ENCODE assay signal across 1 cellular context in genomic region chr16:89917773-89918452, GRCh38.
TF ChIP-seq lines count a peak whose summit lies in the region.

No MANE protein-coding gene starts in this region.

TF ChIP-seq in HEK293, 187 proteins besides CTCF, POLR2A, EP300 and RAD21 (continued from another document):
- TF ChIP-seq ZNF2 (tag by site-specific recombination; IDR thresholded peaks at IDR 0.05) = peak; percentile 69; the same call in 1 of the 2 replicates
- no peak for TF ChIP-seq ZNF114 (tag by site-specific recombination; IDR thresholded peaks at IDR 0.05)
- TF ChIP-seq ZBTB7A (tag by site-specific recombination; IDR thresholded peaks at IDR 0.05; ENCODE audit: low read depth) = peak; percentile 81; the same call in 1 of the 2 replicates
- TF ChIP-seq ZNF514 (tag by site-specific recombination; IDR thresholded peaks at IDR 0.05) = no peak
- TF ChIP-seq FEZF1 (tag by site-specific recombination; IDR thresholded peaks at IDR 0.05) = peak; percentile 78
- TF ChIP-seq ZNF561 (tag by site-specific recombination; IDR thresholded peaks at IDR 0.05; ENCODE audit: borderline replicate concordance) = peak; percentile 90; the same call in 1 of the 2 replicates
- peak; percentile 95 for TF ChIP-seq KLF17 (tag by site-specific recombination; IDR thresholded peaks at IDR 0.05)
- peak; percentile 60; the same call in 1 of the 2 replicates for TF ChIP-seq ZNF394 (tag by site-specific recombination; IDR thresholded peaks at IDR 0.05; ENCODE audit: borderline replicate concordance)
- TF ChIP-seq ZNF549 (tag by site-specific recombination; IDR thresholded peaks at IDR 0.05) = no peak
- peak; percentile 55 for TF ChIP-seq SP3 (tag by site-specific recombination; IDR thresholded peaks at IDR 0.05)
- TF ChIP-seq TSHZ1 (tag by site-specific recombination; IDR thresholded peaks at IDR 0.05; ENCODE audit: borderline replicate concordance) = no peak
- peak; percentile 89 for TF ChIP-seq IKZF3 (tag by site-specific recombination; IDR thresholded peaks at IDR 0.05)
- TF ChIP-seq ZBTB48 (tag by site-specific recombination; IDR thresholded peaks at IDR 0.05) = peak; percentile 92
- no peak for TF ChIP-seq ZNF155 (tag by site-specific recombination; IDR thresholded peaks at IDR 0.05)
- no peak for TF ChIP-seq ZNF138 (tag by site-specific recombination; IDR thresholded peaks at IDR 0.05; ENCODE audit: borderline replicate concordance)
- TF ChIP-seq ZNF623 (tag by site-specific recombination; IDR thresholded peaks at IDR 0.05) = 0 out of 2 replicates have a peak, but pooled peaks have one; percentile 14
- TF ChIP-seq ZNF274 (IDR thresholded peaks at IDR 0.05; ENCODE audit: low read length) = no peak
- TF ChIP-seq ZNF274 (tag by site-specific recombination; IDR thresholded peaks at IDR 0.05; ENCODE audit: borderline replicate concordance) = no peak
- TF ChIP-seq INSM2 (tag by site-specific recombination; IDR thresholded peaks at IDR 0.05) = no peak
- TF ChIP-seq ZNF830 (tag by site-specific recombination; IDR thresholded peaks at IDR 0.05; ENCODE audit: low read depth) = no peak
- no peak for TF ChIP-seq ZNF280C (tag by site-specific recombination; IDR thresholded peaks at IDR 0.05)
- no peak for TF ChIP-seq OVOL3 (tag by site-specific recombination; IDR thresholded peaks at IDR 0.05)
- TF ChIP-seq MEIS1 (CRISPR knock-in tag; IDR thresholded peaks at IDR 0.05; ENCODE audit: borderline replicate concordance) = no peak
- TF ChIP-seq ZNF280D (tag by site-specific recombination; IDR thresholded peaks at IDR 0.05) = no peak
- TF ChIP-seq ZBTB21 (tag by site-specific recombination; IDR thresholded peaks at IDR 0.05) = no peak
- no peak; the same call in 1 of the 2 replicates for TF ChIP-seq ZFP69B (tag by site-specific recombination; IDR thresholded peaks at IDR 0.05)
- TF ChIP-seq MZF1 (tag by site-specific recombination; IDR thresholded peaks at IDR 0.05; ENCODE audit: borderline replicate concordance) = peak; percentile 78
- no peak for TF ChIP-seq REPIN1 (tag by site-specific recombination; IDR thresholded peaks at IDR 0.05; ENCODE audit: low read depth)
- TF ChIP-seq ZSCAN16 (tag by site-specific recombination; IDR thresholded peaks at IDR 0.05) = 0 out of 2 replicates have a peak, but pooled peaks have one; percentile 45
- TF ChIP-seq ZSCAN4 (tag by site-specific recombination; IDR thresholded peaks at IDR 0.05) = peak; percentile 44; the same call in 1 of the 2 replicates
- peak; percentile 97 for TF ChIP-seq TCF7L2 (IDR thresholded peaks at IDR 0.05; ENCODE audit: borderline replicate concordance, low read depth, low read length)
- no peak for TF ChIP-seq RBAK (tag by site-specific recombination; IDR thresholded peaks at IDR 0.05)
- no peak for TF ChIP-seq ZNF791 (tag by site-specific recombination; IDR thresholded peaks at IDR 0.05)
- TF ChIP-seq ELK4 (IDR thresholded peaks at IDR 0.05; ENCODE audit: borderline replicate concordance, low read depth, low read length) = no peak
- TF ChIP-seq ZNF157 (tag by site-specific recombination; IDR thresholded peaks at IDR 0.05) = no peak
